Comparison of ENCODE assay signal across 2 cellular contexts in genomic region chr2:232713505-232713904, GRCh38.
TF ChIP-seq lines count a peak whose summit lies in the region.

No MANE protein-coding gene starts in this region.

TF ChIP-seq in HepG2, 621 proteins besides CTCF, POLR2A, EP300 and RAD21:
- TF ChIP-seq ZKSCAN5 (CRISPR knock-in tag; IDR thresholded peaks at IDR 0.05) (no peak), ZNF3 (CRISPR knock-in tag; IDR thresholded peaks at IDR 0.05) (no peak), HCFC1 (IDR thresholded peaks at IDR 0.05; ENCODE audit: low read depth, low read length) (no peak), MAFF (IDR thresholded peaks at IDR 0.05; ENCODE audit: low read depth, low read length) (peak; percentile 42; the same call in 1 of the 2 replicates), MAFK (conservative IDR thresholded peaks at IDR 0.05 in 1 of 2, IDR thresholded peaks at IDR 0.05 in 1 of 2; ENCODE audit: low read length in 2 of 2) (peak; percentile 58 to 70), TAF15 (IDR thresholded peaks at IDR 0.05; ENCODE audit: low read depth, low read length, poor library complexity, severe bottlenecking) (no peak), CBX1 (IDR thresholded peaks at IDR 0.05; ENCODE audit: low read depth) (no peak)

TF ChIP-seq in IMR-90, 13 proteins besides CTCF, POLR2A, EP300 and RAD21:
- TF ChIP-seq MAFK (IDR thresholded peaks at IDR 0.05; ENCODE audit: low read depth, low read length) (0 out of 2 replicates have a peak, but pooled peaks have one; percentile 6), NFE2L2 (IDR thresholded peaks at IDR 0.05; ENCODE audit: low read depth, low read length) (no peak)
